34 cellular contexts compared by ENCODE assay signal in genomic region chr6:5514353-5514752, GRCh38.
DNase-seq lines count a peak whose midpoint lies in the region; ATAC-seq and TF ChIP-seq lines count a peak whose summit lies in the region.
"Had no signal": no experiment of that assay in that cellular context is flagged by ENCODE, and none has a peak within 500 bp of the region (broad histone marks: within the 10 kb centered on the region; RNA-seq: fewer than 3 reads in every experiment).

No MANE protein-coding gene starts in this region.

- DNase-seq in GM10266 (ENCODE audit: extremely low spot score) (peak; percentile 31), mucosa of descending colon (no peak), left cardiac atrium (no peak), KG1 (lab: John Stamatoyannopoulos, UW) (no peak)
- DNase-seq: activated CD4-positive, alpha-beta memory T cell treated with anti-CD3 and anti-CD28 coated beads, Interleukin-2, amount 10 ng/mL, durations not matched to agents 7 days and 5 days; activated CD4-positive, CD25-positive, alpha-beta regulatory T cell treated with anti-CD3 and anti-CD28 coated beads, Interleukin-2, amount 50 U/mL, for 72 hours; activated naive CD8-positive, alpha-beta T cell treated with anti-CD3 and anti-CD28 coated beads for 36 hours; caudate nucleus; CD4-positive, CD25-positive, alpha-beta regulatory T cell; cortex of kidney; DND-41; effector memory CD8-positive, alpha-beta T cell; erythroblast; foreskin fibroblast; H9; heart right ventricle; kidney glomerular epithelial cell; NCI-H1105 treated with DMSO at 0.1 percent for 48 hours; NCI-H2029; NCI-H2227 treated with DMSO at 0.1 percent for 48 hours; nephron progenitor cell; ovary; retina; RPMI8226; stimulated activated naive CD8-positive, alpha-beta T cell treated with anti-CD3 and anti-CD28 coated beads, Interleukin-15, amount 100 ng/mL, for 72 hours; T-helper 17 cell had no signal

- H3K27me3 ChIP-seq in OCI-LY1 (ENCODE audit: insufficient read depth, low read length), result no peaks in the 10 kb centered on the region
- H3K27me3 ChIP-seq: heart right ventricle, ovary, vagina had no signal

- H3K79me2 ChIP-seq in OCI-LY1 (ENCODE audit: insufficient read depth, low read length), result no peaks in the 10 kb centered on the region

- no peaks in the 10 kb centered on the region for H3K9me3 ChIP-seq in OCI-LY1 (ENCODE audit: low read length)
- H3K9me3 ChIP-seq in mucosa of descending colon, result no peaks in the 10 kb centered on the region
- H3K9me3 ChIP-seq: heart right ventricle, ovary, vagina had no signal

- H2AFZ ChIP-seq in OCI-LY1 (ENCODE audit: low read length), result no peak overlapping the region

- H3K9me2 ChIP-seq in OCI-LY1 (ENCODE audit: low read depth, low read length), result no peaks in the 10 kb centered on the region

- H3K36me3 ChIP-seq in OCI-LY1 (ENCODE audit: insufficient read depth, low read length) (no peaks in the 10 kb centered on the region), mucosa of descending colon (ENCODE audit: low read depth) (no peaks in the 10 kb centered on the region)
- H3K36me3 ChIP-seq: heart right ventricle, ovary, vagina had no signal

- no peak overlapping the region for H3K4me2 ChIP-seq in OCI-LY1 (ENCODE audit: low read length)

- H3K9ac ChIP-seq in OCI-LY1 (ENCODE audit: low read length), result no peak overlapping the region

- ATAC-seq in GM19463 (IDR thresholded peaks at IDR 0.05; ENCODE audit: unreplicated experiment) (peak; percentile 49), HG02852 (IDR thresholded peaks at IDR 0.05; ENCODE audit: unreplicated experiment) (peak; percentile 46), mucosa of descending colon (no peak), left cardiac atrium (no peak), GM18498 (IDR thresholded peaks at IDR 0.05; ENCODE audit: unreplicated experiment) (no peak)
- ATAC-seq: effector memory CD8-positive, alpha-beta T cell; heart right ventricle; stimulated activated naive CD8-positive, alpha-beta T cell treated with anti-CD3 and anti-CD28 coated beads, Interleukin-15, amount 100 ng/mL, for 72 hours; T-helper 17 cell had no signal

- H3K4me3 ChIP-seq in OCI-LY1 (ENCODE audit: low read depth, low read length, poor library complexity, severe bottlenecking) (no peak overlapping the region), mucosa of descending colon (no peak overlapping the region)
- H3K4me3 ChIP-seq: heart right ventricle, K562, lung, ovary, skin epidermis, vagina had no signal

- intact Hi-C loops in mucosa of descending colon (cut with DNase I, micrococcal nuclease), result no loop called here
- intact Hi-C loops in left cardiac atrium (cut with DNase I), result no loop called here

- no peaks in the 10 kb centered on the region; the same call in 1 of the 2 replicates for H3F3A ChIP-seq in OCI-LY1 (ENCODE audit: insufficient read depth, low read length)

- no peaks in the 10 kb centered on the region for H4K20me1 ChIP-seq in OCI-LY1 (ENCODE audit: insufficient read depth, low read length)

- peaks cover 32% of the 10 kb centered on the region for H3K4me1 ChIP-seq in OCI-LY1 (ENCODE audit: insufficient read depth, low read length, severe bottlenecking)
- no peaks in the 10 kb centered on the region for H3K4me1 ChIP-seq in mucosa of descending colon (ENCODE audit: low read depth)
- H3K4me1 ChIP-seq: vagina had no signal

- peak overlapping the region; percentile 16 for H3K27ac ChIP-seq in OCI-LY1 (ENCODE audit: low read depth, low read length, poor library complexity, severe bottlenecking)
- H3K27ac ChIP-seq: heart right ventricle, ovary, skin epidermis, vagina had no signal

- TF ChIP-seq CTCF in GM10266 (IDR thresholded peaks at IDR 0.05; ENCODE audit: control insufficient read depth, insufficient read depth, low read depth, missing control alignments) (no peak), OCI-LY1 (IDR thresholded peaks at IDR 0.05; ENCODE audit: low read length) (no peak), mucosa of descending colon (IDR thresholded peaks at IDR 0.05) (no peak)

Comparison
In these comparisons a context has a peak if more than half of its experiments do, and no peak if none do; other contexts are left out.
1. ATAC-seq: peak in GM19463 (single experiment) and HG02852 (single experiment); none in mucosa of descending colon (single experiment), left cardiac atrium (0 of 2) and GM18498 (single experiment).